Comparison of ENCODE assay signal across 22 cellular contexts in the genomic region with DNA sequence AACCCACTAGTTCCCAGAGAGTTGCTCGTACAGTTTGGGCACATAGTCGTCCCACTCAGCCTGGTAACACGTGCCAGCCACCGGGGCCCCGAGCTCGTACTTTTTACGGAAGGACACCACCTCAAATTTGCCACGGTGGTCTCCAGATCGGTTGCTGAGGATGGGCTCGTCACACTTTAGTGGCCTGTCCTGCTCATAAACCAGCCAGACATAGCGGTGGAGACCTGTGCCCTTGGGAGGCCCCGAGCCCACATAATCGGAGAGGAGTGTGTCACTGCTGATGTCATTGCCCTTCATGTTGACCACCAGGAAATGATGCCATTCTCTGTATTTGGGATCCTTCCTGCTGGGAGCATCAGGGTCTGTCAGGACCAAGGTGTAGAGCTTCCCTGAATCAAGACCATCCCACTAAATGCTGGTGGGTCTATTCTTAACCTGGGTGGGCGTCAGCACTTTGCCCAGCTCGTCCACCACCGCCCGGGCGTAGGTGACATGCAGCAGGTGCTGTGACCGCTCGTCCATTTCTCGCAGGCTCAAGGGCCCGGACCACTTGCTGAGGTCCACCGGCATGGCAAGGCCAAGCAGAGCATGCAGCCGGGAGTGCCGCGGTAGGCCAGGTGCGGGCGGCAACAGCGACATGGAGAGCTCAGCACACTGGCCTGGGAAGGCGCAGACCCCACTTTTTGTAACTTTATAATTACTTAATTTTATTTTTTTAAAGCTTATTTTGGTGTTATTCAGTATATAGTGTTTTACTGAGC.
"Had no signal": no experiment of that assay in that cellular context is flagged by ENCODE, and none has a peak within 500 bp of the region (broad histone marks: within the 10 kb centered on the region; RNA-seq: fewer than 3 reads in every experiment).

No MANE protein-coding gene starts in this region.

- H3K4me3 ChIP-seq: SJSA1, SK-N-MC had no signal

- H3K4me1 Mint-ChIP-seq: T-cell had no signal

- FAIRE-seq: RCC 7860 had no signal

- H3K27ac Mint-ChIP-seq: T-cell had no signal

- H3K9ac ChIP-seq: KMS-11 had no signal

- H3K27me3 Mint-ChIP-seq: T-cell had no signal

- H3K9me3 Mint-ChIP-seq: T-cell had no signal

- ATAC-seq: T-cell had no signal

- H3K4me2 ChIP-seq: KMS-11 had no signal

- H3K27me3 ChIP-seq: SJSA1 had no signal

- H3K9me3 ChIP-seq: SJSA1 had no signal

- DNase-seq: IMR-90, Kasumi-1, MM.1S, NCI-H1092 treated with DMSO at 0.1 percent for 48 hours, NCI-H1436, NCI-H187, NCI-H2029, NCI-H226, NCI-H446, NCI-H510A, NCI-H524 treated with DMSO at 0.1 percent for 48 hours, NCI-H774, Right ventricle myocardium superior, RPMI8226, SIG-M5, SW 1271, T-cell had no signal

- H3K27ac ChIP-seq: HL-60, KMS-11, SJSA1, SK-N-MC had no signal

- H3K4me3 Mint-ChIP-seq: T-cell had no signal
